ENCODE assay signal across 9 cellular contexts in the genomic region with DNA sequence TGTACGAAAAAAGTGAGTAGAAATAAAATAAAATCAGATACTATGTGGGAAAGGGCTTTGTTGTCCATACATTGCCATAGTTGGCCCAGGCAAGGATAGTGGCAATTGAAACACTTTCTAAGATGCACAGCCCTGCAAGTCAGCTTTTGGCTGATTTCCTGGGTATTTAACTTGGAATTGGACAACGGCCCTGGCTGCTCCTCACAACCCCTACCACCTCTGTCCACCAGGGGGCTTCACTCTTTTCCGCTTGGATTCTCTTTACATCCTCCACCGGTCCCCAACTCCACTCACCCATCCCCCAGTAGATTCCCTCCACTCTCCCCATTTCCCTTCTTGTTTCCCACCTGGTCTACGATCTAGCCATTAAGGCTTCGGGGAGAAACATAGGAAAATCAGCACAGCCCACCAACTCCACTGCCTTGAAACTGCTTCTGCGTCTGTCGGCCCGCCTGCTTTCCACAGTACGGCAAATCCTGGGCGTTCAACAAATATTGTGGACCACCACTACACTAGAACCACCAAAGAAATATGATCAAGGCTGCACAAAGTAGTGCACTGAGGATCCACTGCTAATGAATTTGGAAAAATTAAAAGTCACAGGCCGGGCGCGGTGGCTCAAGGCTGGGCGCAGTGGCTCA. TPM values are rescaled to one million over a fixed set of nuclear protein-coding genes. Genes with fewer than 3 reads are reported as not detected.
A peak's percentile ranks its signal among the peaks of the same experiment; 100 is the strongest.
DNase-seq lines count a peak whose midpoint lies in the region; ATAC-seq and TF ChIP-seq lines count a peak whose summit lies in the region.
"Had no signal": no experiment of that assay in that cellular context is flagged by ENCODE, and none has a peak within 500 bp of the region (broad histone marks: within the 10 kb centered on the region; RNA-seq: fewer than 3 reads in every experiment).

No MANE protein-coding gene starts in this region.

- H3K9me2 ChIP-seq in PC-9 (ENCODE audit: insufficient read depth): no peaks in the 10 kb centered on the region

- H3K4me1 ChIP-seq in BE2C (no peaks in the 10 kb centered on the region), HEK293 (ENCODE audit: control insufficient read depth, insufficient read depth, low read length) (no peaks in the 10 kb centered on the region; the same call in 1 of the 2 replicates), PC-9 (replicated peaks; ENCODE audit: insufficient read depth) (no peaks in the 10 kb centered on the region), prostate gland (replicated peaks) (no peaks in the 10 kb centered on the region)

- H2AFZ ChIP-seq in PC-9: no peak overlapping the region

- H4K20me1 ChIP-seq in PC-9 (ENCODE audit: insufficient read depth): no peaks in the 10 kb centered on the region

- no peaks in the 10 kb centered on the region for H3K79me2 ChIP-seq in PC-9 (ENCODE audit: low read depth)

- H3F3A ChIP-seq in PC-9 (ENCODE audit: insufficient read depth, low read depth): no peaks in the 10 kb centered on the region

- no peak for TF ChIP-seq POLR2A in prostate gland (IDR thresholded peaks at IDR 0.05)

- no peaks in the 10 kb centered on the region for H3K9me3 ChIP-seq in BE2C
- H3K9me3 ChIP-seq in HEK293 (ENCODE audit: control insufficient read depth, insufficient read depth, low read depth, low read length): no peaks in the 10 kb centered on the region
- H3K9me3 ChIP-seq in PC-9 (ENCODE audit: insufficient read depth, low read depth): no peaks in the 10 kb centered on the region
- no peaks in the 10 kb centered on the region for H3K9me3 ChIP-seq in prostate gland

- CTCF ChIA-PET in HEK293 (lab: Yijun Ruan, JAX) (interaction anchor here (0.5 to 5.1 kb wide), 14 partner anchors 11 to 614 kb away, joined by 3 to 34 read pairs (median 4); no protein-coding TSS in a partner anchor), PC-9 (lab: Charles Lee) (no interaction called here)

- H3K4me2 ChIP-seq in PC-9: no peak overlapping the region

- no peak overlapping the region for H3K4me3 ChIP-seq in BE2C (ENCODE audit: low read depth, low read length)
- H3K4me3 ChIP-seq in HEK293 (ENCODE audit: low read depth, low read length): no peak overlapping the region
- H3K4me3 ChIP-seq in PC-9: no peak overlapping the region
- H3K4me3 ChIP-seq in prostate gland: no peak overlapping the region
- H3K4me3 ChIP-seq: skin epidermis had no signal

- BruUV-seq in PC-9 (replicated peaks; lab: Mats Ljungman, UMichigan): no TSS peak

- POLR2A ChIA-PET in HEK293 (lab: Yijun Ruan, JAX): no interaction called here
- POLR2A ChIA-PET in PC-9 (lab: Charles Lee; ENCODE audit: unreplicated experiment): no interaction called here

- H3K36me3 ChIP-seq in BE2C: no peaks in the 10 kb centered on the region
- no peaks in the 10 kb centered on the region for H3K36me3 ChIP-seq in HEK293 (ENCODE audit: control insufficient read depth in 2 of 2, insufficient read depth in 1 of 2, low read length in 2 of 2)
- no peaks in the 10 kb centered on the region for H3K36me3 ChIP-seq in PC-9 (ENCODE audit: low read depth)
- no peaks in the 10 kb centered on the region for H3K36me3 ChIP-seq in prostate gland

- H3K27ac ChIP-seq in HEK293 (ENCODE audit: extremely low read depth, low read depth, low read length) (no peak overlapping the region), PC-9 (no peak overlapping the region), prostate gland (no peak overlapping the region)
- H3K27ac ChIP-seq: skin epidermis had no signal

- ATAC-seq in HG02623 (IDR thresholded peaks at IDR 0.05; ENCODE audit: unreplicated experiment) (no peak), HG03521 (IDR thresholded peaks at IDR 0.05; ENCODE audit: unreplicated experiment) (no peak)

- 64% methylated on average over 15 of the region's 15 CpGs for WGBS in prostate gland

- intact Hi-C loops in PC-9 (cut with micrococcal nuclease; ENCODE audit: unreplicated experiment) (loop anchor here (2.0 kb wide), 1 partner anchor 157 kb away; no protein-coding TSS in a partner anchor), prostate gland (cut with DNase I) (loop anchor here (10.0 kb wide), 1 partner anchor 159 kb away; no protein-coding TSS in a partner anchor)

- TF ChIP-seq CTCF in BE2C (IDR thresholded peaks at IDR 0.05; ENCODE audit: low read depth, low read length) (peak; percentile 93), HEK293 (tag by site-specific recombination; IDR thresholded peaks at IDR 0.05) (peak; percentile 46; the same call in 1 of the 2 replicates), PC-9 (conservative IDR thresholded peaks at IDR 0.05) (peak; percentile 81), prostate gland (IDR thresholded peaks at IDR 0.05) (peak; percentile 32 to 64 (median 52))

- H3K27me3 ChIP-seq in BE2C (peaks cover 19% of the 10 kb centered on the region), PC-9 (ENCODE audit: insufficient read depth, low read depth) (peaks cover 43% of the 10 kb centered on the region), prostate gland (replicated peaks; ENCODE audit: insufficient read depth) (no peaks in the 10 kb centered on the region)

- DNase-seq in BE2C (peak; percentile 82), PC-9 (peak in 1 of 2 experiments; percentile 34), foreskin melanocyte (peak; percentile 51), prostate gland (ENCODE audit: low spot score) (peak; percentile 30)
- DNase-seq in activated T-helper 1 cell treated with anti-CD3 and anti-CD28 coated beads, Interleukin-2, amount 50 U/mL, for 16 hours (ENCODE audit: low read depth in 1 of 2, low spot score in 1 of 2): peak; percentile 16 to 19

TF ChIP-seq in HEK293, 187 proteins besides CTCF, POLR2A, EP300 and RAD21:
- TF ChIP-seq ZBTB48 (tag by site-specific recombination; IDR thresholded peaks at IDR 0.05) (peak; percentile 56), ZNF146 (tag by site-specific recombination; IDR thresholded peaks at IDR 0.05) (no peak), KLF8 (tag by site-specific recombination; IDR thresholded peaks at IDR 0.05) (no peak), ZBTB17 (tag by site-specific recombination; IDR thresholded peaks at IDR 0.05) (0 out of 2 replicates have a peak, but pooled peaks have one; percentile 16), ZNF654 (tag by site-specific recombination; IDR thresholded peaks at IDR 0.05; ENCODE audit: low read depth) (peak; percentile 36; the same call in 1 of the 2 replicates)

RNA-seq across cellular contexts. Expression of a gene that starts 48.6 kb away (rescaled TPM):
- polyA plus RNA-seq in BE2C (2012; ENCODE audit: insufficient read depth, insufficient read length, low read depth): 174 TPM
- 105 and 130 TPM in 2 replicates for total RNA-seq in PC-9 (2021)
- total RNA-seq in prostate gland: 100 to 1,000 TPM in 1 of 2 donors, 10 to 100 TPM in 1; 95.0 to 142 TPM
